In genomic region chr3:141699907-141700306, GRCh38 we compare ENCODE assay signal across 2 cellular contexts.
TF ChIP-seq lines count a peak whose summit lies in the region.

No MANE protein-coding gene starts in this region.

TF ChIP-seq in SK-N-SH, 30 proteins besides CTCF, POLR2A, EP300 and RAD21 (continued from another document):
- TF ChIP-seq USF1 (IDR thresholded peaks at IDR 0.05; ENCODE audit: borderline replicate concordance, low read depth) (no peak), MXI1 (IDR thresholded peaks at IDR 0.05; ENCODE audit: low read depth, low read length) (no peak), POLR2AphosphoS5 (IDR thresholded peaks at IDR 0.05; ENCODE audit: low read depth, low read length) (no peak), ELF1 (IDR thresholded peaks at IDR 0.05) (no peak), CHD2 (IDR thresholded peaks at IDR 0.05; ENCODE audit: low read length, partially characterized antibody) (no peak), RXRA (IDR thresholded peaks at IDR 0.05; ENCODE audit: borderline replicate concordance, low read depth) (no peak), RFX5 (IDR thresholded peaks at IDR 0.05; ENCODE audit: low read length) (no peak), NFIC (IDR thresholded peaks at IDR 0.05; ENCODE audit: borderline replicate concordance) (no peak)
- TF ChIP-seq, protein P1, sequence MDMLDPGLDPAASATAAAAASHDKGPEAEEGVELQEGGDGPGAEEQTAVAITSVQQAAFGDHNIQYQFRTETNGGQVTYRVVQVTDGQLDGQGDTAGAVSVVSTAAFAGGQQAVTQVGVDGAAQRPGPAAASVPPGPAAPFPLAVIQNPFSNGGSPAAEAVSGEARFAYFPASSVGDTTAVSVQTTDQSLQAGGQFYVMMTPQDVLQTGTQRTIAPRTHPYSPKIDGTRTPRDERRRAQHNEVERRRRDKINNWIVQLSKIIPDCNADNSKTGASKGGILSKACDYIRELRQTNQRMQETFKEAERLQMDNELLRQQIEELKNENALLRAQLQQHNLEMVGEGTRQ (IDR thresholded peaks at IDR 0.05; ENCODE audit: borderline replicate concordance, low read depth, low read length): no peak

TF ChIP-seq in SK-N-SH treated with all-trans-retinoic acid at 6 μM for 48 hours, 23 proteins besides CTCF, POLR2A, EP300 and RAD21 (continued from another document):
- TF ChIP-seq, protein P2, sequence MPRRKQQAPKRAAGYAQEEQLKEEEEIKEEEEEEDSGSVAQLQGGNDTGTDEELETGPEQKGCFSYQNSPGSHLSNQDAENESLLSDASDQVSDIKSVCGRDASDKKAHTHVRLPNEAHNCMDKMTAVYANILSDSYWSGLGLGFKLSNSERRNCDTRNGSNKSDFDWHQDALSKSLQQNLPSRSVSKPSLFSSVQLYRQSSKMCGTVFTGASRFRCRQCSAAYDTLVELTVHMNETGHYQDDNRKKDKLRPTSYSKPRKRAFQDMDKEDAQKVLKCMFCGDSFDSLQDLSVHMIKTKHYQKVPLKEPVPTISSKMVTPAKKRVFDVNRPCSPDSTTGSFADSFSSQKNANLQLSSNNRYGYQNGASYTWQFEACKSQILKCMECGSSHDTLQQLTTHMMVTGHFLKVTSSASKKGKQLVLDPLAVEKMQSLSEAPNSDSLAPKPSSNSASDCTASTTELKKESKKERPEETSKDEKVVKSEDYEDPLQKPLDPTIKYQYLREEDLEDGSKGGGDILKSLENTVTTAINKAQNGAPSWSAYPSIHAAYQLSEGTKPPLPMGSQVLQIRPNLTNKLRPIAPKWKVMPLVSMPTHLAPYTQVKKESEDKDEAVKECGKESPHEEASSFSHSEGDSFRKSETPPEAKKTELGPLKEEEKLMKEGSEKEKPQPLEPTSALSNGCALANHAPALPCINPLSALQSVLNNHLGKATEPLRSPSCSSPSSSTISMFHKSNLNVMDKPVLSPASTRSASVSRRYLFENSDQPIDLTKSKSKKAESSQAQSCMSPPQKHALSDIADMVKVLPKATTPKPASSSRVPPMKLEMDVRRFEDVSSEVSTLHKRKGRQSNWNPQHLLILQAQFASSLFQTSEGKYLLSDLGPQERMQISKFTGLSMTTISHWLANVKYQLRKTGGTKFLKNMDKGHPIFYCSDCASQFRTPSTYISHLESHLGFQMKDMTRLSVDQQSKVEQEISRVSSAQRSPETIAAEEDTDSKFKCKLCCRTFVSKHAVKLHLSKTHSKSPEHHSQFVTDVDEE (CRISPR knock-in tag; IDR thresholded peaks at IDR 0.05): no peak
- TF ChIP-seq, protein P3, sequence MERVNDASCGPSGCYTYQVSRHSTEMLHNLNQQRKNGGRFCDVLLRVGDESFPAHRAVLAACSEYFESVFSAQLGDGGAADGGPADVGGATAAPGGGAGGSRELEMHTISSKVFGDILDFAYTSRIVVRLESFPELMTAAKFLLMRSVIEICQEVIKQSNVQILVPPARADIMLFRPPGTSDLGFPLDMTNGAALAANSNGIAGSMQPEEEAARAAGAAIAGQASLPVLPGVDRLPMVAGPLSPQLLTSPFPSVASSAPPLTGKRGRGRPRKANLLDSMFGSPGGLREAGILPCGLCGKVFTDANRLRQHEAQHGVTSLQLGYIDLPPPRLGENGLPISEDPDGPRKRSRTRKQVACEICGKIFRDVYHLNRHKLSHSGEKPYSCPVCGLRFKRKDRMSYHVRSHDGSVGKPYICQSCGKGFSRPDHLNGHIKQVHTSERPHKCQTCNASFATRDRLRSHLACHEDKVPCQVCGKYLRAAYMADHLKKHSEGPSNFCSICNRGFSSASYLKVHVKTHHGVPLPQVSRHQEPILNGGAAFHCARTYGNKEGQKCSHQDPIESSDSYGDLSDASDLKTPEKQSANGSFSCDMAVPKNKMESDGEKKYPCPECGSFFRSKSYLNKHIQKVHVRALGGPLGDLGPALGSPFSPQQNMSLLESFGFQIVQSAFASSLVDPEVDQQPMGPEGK (CRISPR knock-in tag; IDR thresholded peaks at IDR 0.05; ENCODE audit: borderline replicate concordance): no peak
- no peak for TF ChIP-seq ARNTL (CRISPR knock-in tag; IDR thresholded peaks at IDR 0.05; ENCODE audit: borderline replicate concordance, low read depth)
- TF ChIP-seq ESRRG (CRISPR knock-in tag; IDR thresholded peaks at IDR 0.05): no peak
- no peak for TF ChIP-seq ZNF70 (CRISPR knock-in tag; IDR thresholded peaks at IDR 0.05)
- TF ChIP-seq TCF4 (CRISPR knock-in tag; IDR thresholded peaks at IDR 0.05; ENCODE audit: borderline replicate concordance): no peak
TF ChIP-seq in SK-N-SH treated with all-trans-retinoic acid at 6 μM for 48 hours: peak in this region for 0.
